ENCODE assay signal across 15 cellular contexts in genomic region chr7:114786455-114786854, GRCh38.
DNase-seq lines count a peak whose midpoint lies in the region; ATAC-seq lines count a peak whose summit lies in the region.
"Had no signal": no experiment of that assay in that cellular context is flagged by ENCODE, and none has a peak within 500 bp of the region (broad histone marks: within the 10 kb centered on the region; RNA-seq: fewer than 3 reads in every experiment).

No MANE protein-coding gene starts in this region.

- H3K36me3 Mint-ChIP-seq in stimulated activated naive CD8-positive, alpha-beta T cell treated with anti-CD3 and anti-CD28 coated beads, Interleukin-15, Interleukin-2, amounts not matched to agents 100 ng/mL and 50 ng/mL, for 24 hours (ENCODE audit: low read depth): no peaks in the 10 kb centered on the region
- peaks cover 10% of the 10 kb centered on the region for H3K36me3 Mint-ChIP-seq in activated T-helper 2 cell treated with anti-CD3 and anti-CD28 coated beads, Interferon-gamma antibody, Interleukin-2, Interleukin-4, amounts not matched to agents 10 μg/mL and 5 μg/mL and 100 μg/mL, durations not matched to agents 14 hours and 24 hours and 36 hours (ENCODE audit: low read depth)

- ATAC-seq in stimulated activated naive CD8-positive, alpha-beta T cell treated with anti-CD3 and anti-CD28 coated beads, Interleukin-15, Interleukin-2, amounts not matched to agents 100 U/mL and 50 U/mL, for 24 hours: no peak
- ATAC-seq in HG02798 (IDR thresholded peaks at IDR 0.05; ENCODE audit: poor library complexity, unreplicated experiment): no peak
- ATAC-seq: HepG2, Panc1 had no signal

- H3K27ac Mint-ChIP-seq in stimulated activated naive CD8-positive, alpha-beta T cell treated with anti-CD3 and anti-CD28 coated beads, Interleukin-15, Interleukin-2, amounts not matched to agents 100 ng/mL and 50 ng/mL, for 24 hours: peak overlapping the region; percentile 69
- peak overlapping the region; percentile 80 for H3K27ac Mint-ChIP-seq in activated T-helper 2 cell treated with anti-CD3 and anti-CD28 coated beads, Interferon-gamma antibody, Interleukin-2, Interleukin-4, amounts not matched to agents 10 μg/mL and 5 μg/mL and 100 μg/mL, durations not matched to agents 14 hours and 24 hours and 36 hours

- DNase-seq in activated CD4-positive, alpha-beta T cell treated with anti-CD3 and anti-CD28 coated beads for 48 hours: peak; percentile 21
- DNase-seq in activated CD4-positive, alpha-beta T cell treated with anti-CD3 and anti-CD28 coated beads, Interleukin-2, amount 50 U/mL, for 48 hours: no peak
- no peak for DNase-seq in stimulated activated naive CD8-positive, alpha-beta T cell treated with anti-CD3 and anti-CD28 coated beads, Interleukin-15, Interleukin-2, amounts not matched to agents 100 U/mL and 50 U/mL, for 24 hours
- DNase-seq in activated T-helper 2 cell treated with anti-CD3 and anti-CD28 coated beads, Interferon-gamma antibody, Interleukin-2, Interleukin-4, amounts not matched to agents 10 μg/mL and 5 μg/mL and 100 μg/mL, durations not matched to agents 14 hours and 24 hours and 36 hours (ENCODE audit: low spot score): no peak
- DNase-seq in NCI-H2081 (lab: John Stamatoyannopoulos, UW) (no peak), KBM-7 (no peak)
- DNase-seq: DMS 273 treated with DMSO at 0.1 percent for 48 hours, GF-D8, NCI-H1436 treated with DMSO at 0.1 percent for 48 hours, NCI-H2029 treated with DMSO at 0.1 percent for 48 hours, NCI-H774 had no signal

- in situ Hi-C loops in KBM-7 (cut with MboI; ENCODE audit: low pct_unique_long_range_greater_than_20kb, low sequenced_read_pairs): no loop called here

- peak overlapping the region; percentile 66 for H3K4me3 Mint-ChIP-seq in stimulated activated naive CD8-positive, alpha-beta T cell treated with anti-CD3 and anti-CD28 coated beads, Interleukin-15, Interleukin-2, amounts not matched to agents 100 ng/mL and 50 ng/mL, for 24 hours
- H3K4me3 Mint-ChIP-seq in activated T-helper 2 cell treated with anti-CD3 and anti-CD28 coated beads, Interferon-gamma antibody, Interleukin-2, Interleukin-4, amounts not matched to agents 10 μg/mL and 5 μg/mL and 100 μg/mL, durations not matched to agents 14 hours and 24 hours and 36 hours (ENCODE audit: low read depth): peak overlapping the region; percentile 42

- H3K27me3 Mint-ChIP-seq in stimulated activated naive CD8-positive, alpha-beta T cell treated with anti-CD3 and anti-CD28 coated beads, Interleukin-15, Interleukin-2, amounts not matched to agents 100 ng/mL and 50 ng/mL, for 24 hours: no peaks in the 10 kb centered on the region
- no peaks in the 10 kb centered on the region for H3K27me3 Mint-ChIP-seq in activated T-helper 2 cell treated with anti-CD3 and anti-CD28 coated beads, Interferon-gamma antibody, Interleukin-2, Interleukin-4, amounts not matched to agents 10 μg/mL and 5 μg/mL and 100 μg/mL, durations not matched to agents 14 hours and 24 hours and 36 hours (ENCODE audit: low read depth)

- intact Hi-C loops in activated T-helper 2 cell treated with anti-CD3 and anti-CD28 coated beads, Interferon-gamma antibody, Interleukin-2, Interleukin-4, amounts not matched to agents 10 μg/mL and 5 μg/mL and 100 μg/mL, durations not matched to agents 14 hours and 24 hours and 36 hours (cut with micrococcal nuclease): loop anchor here (1.0 kb wide), 1 partner anchor 9 kb away; no protein-coding TSS in a partner anchor

- H3K9me3 Mint-ChIP-seq in stimulated activated naive CD8-positive, alpha-beta T cell treated with anti-CD3 and anti-CD28 coated beads, Interleukin-15, Interleukin-2, amounts not matched to agents 100 ng/mL and 50 ng/mL, for 24 hours: no peaks in the 10 kb centered on the region
- peaks cover 13% of the 10 kb centered on the region for H3K9me3 Mint-ChIP-seq in activated T-helper 2 cell treated with anti-CD3 and anti-CD28 coated beads, Interferon-gamma antibody, Interleukin-2, Interleukin-4, amounts not matched to agents 10 μg/mL and 5 μg/mL and 100 μg/mL, durations not matched to agents 14 hours and 24 hours and 36 hours

- H3K4me1 Mint-ChIP-seq in stimulated activated naive CD8-positive, alpha-beta T cell treated with anti-CD3 and anti-CD28 coated beads, Interleukin-15, Interleukin-2, amounts not matched to agents 100 ng/mL and 50 ng/mL, for 24 hours (ENCODE audit: low read depth): peaks cover 60% of the 10 kb centered on the region
- H3K4me1 Mint-ChIP-seq in activated T-helper 2 cell treated with anti-CD3 and anti-CD28 coated beads, Interferon-gamma antibody, Interleukin-2, Interleukin-4, amounts not matched to agents 10 μg/mL and 5 μg/mL and 100 μg/mL, durations not matched to agents 14 hours and 24 hours and 36 hours (ENCODE audit: low read depth): peaks cover 54% of the 10 kb centered on the region
